8 cellular contexts compared by ENCODE assay signal in the genomic region with DNA sequence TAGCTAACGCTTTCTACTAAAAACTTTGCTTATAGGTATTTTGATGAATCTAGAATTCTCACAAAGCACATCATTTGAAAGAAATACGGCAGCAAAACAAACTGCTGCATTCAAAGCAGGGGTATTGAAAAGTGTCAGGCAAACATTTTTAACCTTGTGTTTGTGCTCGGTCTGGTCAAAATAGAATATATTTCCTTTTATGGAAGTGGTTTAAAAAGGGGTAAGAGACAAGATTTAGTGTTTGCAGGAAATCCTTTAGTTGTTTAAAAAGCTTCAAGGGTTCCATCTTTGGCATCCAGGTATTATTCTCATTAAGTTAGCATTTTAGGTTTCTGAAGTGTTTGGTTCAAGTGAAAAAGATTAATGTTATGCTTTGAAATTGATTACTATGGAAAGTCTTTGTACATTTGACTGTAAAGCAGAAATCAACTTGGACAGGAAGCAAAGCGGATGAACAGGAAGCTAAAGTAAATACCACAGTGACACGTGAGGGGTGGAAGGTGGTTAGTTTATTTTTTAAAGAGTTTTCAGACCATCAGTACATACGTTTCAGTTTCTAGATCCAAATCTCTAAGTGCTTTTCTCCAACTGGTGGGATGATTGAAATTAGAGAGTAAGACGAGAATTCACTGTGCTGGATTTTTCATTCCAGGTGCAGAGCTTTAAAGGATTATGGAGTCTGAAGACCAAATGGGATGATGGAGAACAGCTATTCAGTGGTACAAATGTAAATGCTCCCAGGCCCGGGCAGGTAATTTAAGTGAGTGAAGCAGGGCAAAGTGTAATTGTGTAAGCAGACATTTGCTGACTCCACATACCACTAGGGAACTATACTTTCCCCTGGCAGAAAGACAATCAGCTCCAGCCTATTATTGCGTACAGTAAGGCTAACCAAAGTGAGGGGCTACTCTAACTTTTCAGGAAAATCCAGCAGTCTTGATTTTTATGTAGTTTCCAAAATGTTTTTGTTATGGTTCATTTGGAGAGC.
DNase-seq lines count a peak whose midpoint lies in the region; ATAC-seq, FAIRE-seq and TF ChIP-seq lines count a peak whose summit lies in the region.

No MANE protein-coding gene starts in this region.

- intact Hi-C loops in Calu3 (cut with micrococcal nuclease; ENCODE audit: unreplicated experiment): no loop called here

- BruUV-seq in Calu3 (replicated peaks; lab: Mats Ljungman, UMichigan): no TSS peak

- CTCF ChIA-PET in Calu3 (lab: Charles Lee): interaction anchor here (0.5 to 1.6 kb wide), 3 partner anchors 33 to 383 kb away, joined by 3 to 5 read pairs (median 5); no protein-coding TSS in a partner anchor

- H3K9me3 Mint-ChIP-seq in Calu3 (ENCODE audit: low read depth, unreplicated experiment): no peaks in the 10 kb centered on the region

- H3K27me3 Mint-ChIP-seq in Calu3 (ENCODE audit: unreplicated experiment): no peaks in the 10 kb centered on the region

- DNase-seq in Calu3: no peak
- DNase-seq in bronchial epithelial cell (ENCODE audit: low read depth): peak; percentile 10
- DNase-seq in ecto neural progenitor cell (ENCODE audit: low spot score): no peak
- DNase-seq in Ammon's horn (ENCODE audit: low spot score): no peak
- DNase-seq in GM10266 (ENCODE audit: extremely low spot score): no peak
- no peak for DNase-seq in DMS114 treated with DMSO at 0.1 percent for 48 hours (lab: John Stamatoyannopoulos, UW; ENCODE audit: unreplicated experiment)

- H3K36me3 ChIP-seq in bronchial epithelial cell (ENCODE audit: control insufficient read depth, insufficient read depth, low read length): no peaks in the 10 kb centered on the region

- H3K27ac Mint-ChIP-seq in Calu3 (ENCODE audit: unreplicated experiment): peak overlapping the region; percentile 18

- H3K4me3 ChIP-seq in bronchial epithelial cell (ENCODE audit: low read depth, low read length): no peak overlapping the region

- TF ChIP-seq CTCF in Calu3 (IDR thresholded peaks at IDR 0.05; ENCODE audit: unreplicated experiment) (no peak), bronchial epithelial cell (IDR thresholded peaks at IDR 0.05; ENCODE audit: insufficient read depth, low read length, severe bottlenecking) (no peak), GM10266 (IDR thresholded peaks at IDR 0.05; ENCODE audit: control insufficient read depth, insufficient read depth, low read depth, missing control alignments) (no peak)

- no peak overlapping the region for H3K4me3 Mint-ChIP-seq in Calu3 (ENCODE audit: low read depth, unreplicated experiment)

- peaks cover 11% of the 10 kb centered on the region for H3K4me1 Mint-ChIP-seq in Calu3 (ENCODE audit: low read depth, unreplicated experiment)

- no peaks in the 10 kb centered on the region for H3K36me3 Mint-ChIP-seq in Calu3 (ENCODE audit: insufficient read depth, unreplicated experiment)

- no peak for FAIRE-seq in bronchial epithelial cell (lab: Jason Lieb, UNC)

- ATAC-seq in GM19438 (IDR thresholded peaks at IDR 0.05; ENCODE audit: low read depth, unreplicated experiment) (peak; percentile 86), HG03442 (IDR thresholded peaks at IDR 0.05; ENCODE audit: unreplicated experiment) (peak; percentile 88)

- H3K27me3 ChIP-seq in bronchial epithelial cell (ENCODE audit: control insufficient read depth, insufficient read depth, low read length): no peaks in the 10 kb centered on the region
